Comparison of ENCODE assay signal across 10 cellular contexts in genomic region chr5:13985736-13986418, GRCh38. TPM values are rescaled to one million over a fixed set of nuclear protein-coding genes. Genes with fewer than 3 reads are reported as not detected.
DNase-seq lines count a peak whose midpoint lies in the region; ATAC-seq and TF ChIP-seq lines count a peak whose summit lies in the region.
"Had no signal": no experiment of that assay in that cellular context is flagged by ENCODE, and none has a peak within 500 bp of the region (broad histone marks: within the 10 kb centered on the region; RNA-seq: fewer than 3 reads in every experiment).

No MANE protein-coding gene starts in this region.

- no peak overlapping the region for H3K4me3 ChIP-seq in epithelial cell of esophagus (ENCODE audit: low read length)

- DNase-seq in GM03348 (ENCODE audit: low spot score): peak; percentile 85
- peak; percentile 78 for DNase-seq in RKO (ENCODE audit: low spot score)
- DNase-seq in epithelial cell of esophagus (ENCODE audit: low read depth): peak; percentile 79
- no peak for DNase-seq in omental fat pad (ENCODE audit: low spot score)
- no peak for DNase-seq in NCI-H1048 (lab: John Stamatoyannopoulos, UW)
- no peak for DNase-seq in NCI-H2196 (lab: John Stamatoyannopoulos, UW; ENCODE audit: unreplicated experiment)
- DNase-seq: hypothalamus, nucleus accumbens had no signal

- peak; percentile 65 for ATAC-seq in omental fat pad (ENCODE audit: low FRiP score)
- ATAC-seq in HG03039 (IDR thresholded peaks at IDR 0.05; ENCODE audit: unreplicated experiment): no peak
- ATAC-seq in HG03565 (IDR thresholded peaks at IDR 0.05; ENCODE audit: unreplicated experiment): no peak

- TF ChIP-seq CTCF in epithelial cell of esophagus (IDR thresholded peaks at IDR 0.05; ENCODE audit: insufficient read depth, low read depth, low read length, missing control alignments) (no peak), omental fat pad (IDR thresholded peaks at IDR 0.05) (no peak)

RNA-seq across cellular contexts. Expression of gene DNAH5, which starts 41.4 kb away (rescaled TPM):
- total RNA-seq in omental fat pad: under 1 TPM in 3 of 4 donors, not detected in 1; 0.19 to 0.96 (median 0.46) TPM

Comparison
In these comparisons a context has a peak if more than half of its experiments do, and no peak if none do; other contexts are left out.
1. DNase-seq: peak in GM03348 (single experiment), RKO (single experiment) and epithelial cell of esophagus (single experiment); none in omental fat pad (single experiment), NCI-H1048 (single experiment) and NCI-H2196 (single experiment).